In the genomic region with DNA sequence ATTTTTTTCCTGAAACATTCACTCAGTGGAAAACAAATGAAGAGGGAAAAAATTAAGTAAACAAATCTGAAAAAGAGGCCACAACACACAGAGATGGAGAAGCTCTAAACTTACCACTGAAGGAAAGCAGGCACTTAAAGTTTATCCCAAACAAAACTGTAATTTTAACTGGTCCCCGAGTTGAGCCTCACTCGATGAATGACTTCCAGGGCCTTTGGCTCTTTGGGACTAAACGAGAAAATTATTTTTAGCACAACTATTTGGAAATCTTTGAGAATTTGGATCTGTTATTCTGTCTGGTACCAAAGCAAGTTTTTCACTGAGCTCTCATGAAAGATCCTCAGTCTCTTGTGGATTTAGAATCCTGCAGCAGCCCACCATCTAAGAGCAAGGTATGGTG, we compare ENCODE assay signal across 21 cellular contexts. TPM values are rescaled to one million over a fixed set of nuclear protein-coding genes. Genes with fewer than 3 reads are reported as not detected.
A peak's percentile ranks its signal among the peaks of the same experiment; 100 is the strongest.
DNase-seq lines count a peak whose midpoint lies in the region; ATAC-seq and TF ChIP-seq lines count a peak whose summit lies in the region.
"Had no signal": no experiment of that assay in that cellular context is flagged by ENCODE, and none has a peak within 500 bp of the region (broad histone marks: within the 10 kb centered on the region; RNA-seq: fewer than 3 reads in every experiment).

A gene with protein sequence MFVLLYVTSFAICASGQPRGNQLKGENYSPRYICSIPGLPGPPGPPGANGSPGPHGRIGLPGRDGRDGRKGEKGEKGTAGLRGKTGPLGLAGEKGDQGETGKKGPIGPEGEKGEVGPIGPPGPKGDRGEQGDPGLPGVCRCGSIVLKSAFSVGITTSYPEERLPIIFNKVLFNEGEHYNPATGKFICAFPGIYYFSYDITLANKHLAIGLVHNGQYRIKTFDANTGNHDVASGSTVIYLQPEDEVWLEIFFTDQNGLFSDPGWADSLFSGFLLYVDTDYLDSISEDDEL (plus strand): TSS at position 319 of the 400 bp plus-strand sequence. CDS start 7,711 bp downstream, outside the sequence.

- H3K9ac ChIP-seq in skeletal muscle tissue (ENCODE audit: low read depth in 1 of 3, low read length in 3 of 3): no peak within 1 kb of the TSS
- H3K9ac ChIP-seq: neural progenitor cell had no signal

- no peak for DNase-seq in Right ventricle myocardium inferior (ENCODE audit: missing footprints)
- no peak for DNase-seq in cardiac septum (ENCODE audit: low spot score)
- no peak for DNase-seq in lower lobe of right lung
- no peak for DNase-seq in RPMI8226
- no peak for DNase-seq in NCI-H748 treated with DMSO at 0.1 percent for 48 hours (lab: John Stamatoyannopoulos, UW)
- no peak for DNase-seq in HEK293T (ENCODE audit: extremely low spot score)
- DNase-seq: activated CD4-positive, alpha-beta T cell treated with anti-CD3 and anti-CD28 coated beads, Interleukin-2, amount 50 U/mL, for 48 hours; brain microvascular endothelial cell; immature natural killer cell; mammary epithelial cell; NCI-H1105; PC-3; T-helper 2 cell had no signal

- no peaks in the 10 kb centered on the region for H3K9me3 ChIP-seq in lower lobe of right lung
- no peaks in the 10 kb centered on the region for H3K9me3 ChIP-seq in skeletal muscle tissue (ENCODE audit: control insufficient read depth in 3 of 3, low read length in 3 of 3)

- intact Hi-C loops in Right ventricle myocardium inferior (cut with DNase I) (no loop called here), cardiac septum (cut with DNase I) (no loop called here), lower lobe of right lung (cut with DNase I) (no loop called here)

- POLR2A ChIA-PET in HEK293T (lab: Yijun Ruan, JAX): no interaction called here

- ATAC-seq in Right ventricle myocardium inferior (peak; percentile 70), lower lobe of right lung (no peak), HG03280 (IDR thresholded peaks at IDR 0.05; ENCODE audit: unreplicated experiment) (no peak)
- ATAC-seq: PC-3 had no signal

- H3K27ac ChIP-seq in lower lobe of right lung (peak within 1 kb of the TSS; percentile 26), skeletal muscle tissue (ENCODE audit: low read depth, low read length) (peak within 1 kb of the TSS; percentile 46)
- H3K27ac ChIP-seq: 22Rv1, brain microvascular endothelial cell, epithelial cell of prostate, neural progenitor cell had no signal

- H3K4me3 ChIP-seq in lower lobe of right lung (peak within 1 kb of the TSS; percentile 1), skeletal muscle tissue (ENCODE audit: low read length in 3 of 3) (no peak within 1 kb of the TSS)
- H3K4me3 ChIP-seq: neural progenitor cell had no signal

- H3K4me1 ChIP-seq in lower lobe of right lung (peaks cover 4% of the 10 kb centered on the region), skeletal muscle tissue (ENCODE audit: control insufficient read depth in 3 of 3, insufficient read depth in 3 of 3, low read length in 3 of 3) (peaks cover 0 to 3% (median 2%) of the 10 kb centered on the region in 3 donors)
- H3K4me1 ChIP-seq: neural progenitor cell had no signal

- H3K36me3 ChIP-seq in lower lobe of right lung (no peaks in the 10 kb centered on the region), skeletal muscle tissue (ENCODE audit: control insufficient read depth in 3 of 3, insufficient read depth in 3 of 3, low read length in 3 of 3) (no peaks in the 10 kb centered on the region)
- H3K36me3 ChIP-seq: brain microvascular endothelial cell, neural progenitor cell had no signal

- no peaks in the 10 kb centered on the region for H3K27me3 ChIP-seq in lower lobe of right lung (ENCODE audit: low read depth)
- no peaks in the 10 kb centered on the region for H3K27me3 ChIP-seq in skeletal muscle tissue (ENCODE audit: control insufficient read depth in 3 of 3, insufficient read depth in 3 of 3, low read length in 3 of 3)
- H3K27me3 ChIP-seq: brain microvascular endothelial cell, neural progenitor cell had no signal

- TF ChIP-seq CTCF in lower lobe of right lung (IDR thresholded peaks at IDR 0.05): no peak

- CTCF ChIA-PET in HEK293T (lab: Yijun Ruan, JAX): interaction anchor here (1.2 kb wide), 1 partner anchor 30 kb away, joined by 3 read pairs; no protein-coding TSS in a partner anchor

TF ChIP-seq in HEK293T, 16 proteins besides CTCF, POLR2A, EP300 and RAD21:
- TF ChIP-seq L3MBTL2 (conservative IDR thresholded peaks at IDR 0.05) (no peak), NFRKB (IDR thresholded peaks at IDR 0.05) (no peak), ELF4 (IDR thresholded peaks at IDR 0.05) (no peak), CTBP1 (IDR thresholded peaks at IDR 0.05; ENCODE audit: borderline replicate concordance) (no peak), FOXM1 (IDR thresholded peaks at IDR 0.05; ENCODE audit: borderline replicate concordance) (no peak), SP1 (IDR thresholded peaks at IDR 0.05) (no peak), LEF1 (IDR thresholded peaks at IDR 0.05; ENCODE audit: borderline replicate concordance) (no peak), FOXA1 (IDR thresholded peaks at IDR 0.05) (no peak), TARDBP (IDR thresholded peaks at IDR 0.05) (no peak), SUZ12 (IDR thresholded peaks at IDR 0.05) (no peak), FOXK2 (IDR thresholded peaks at IDR 0.05) (no peak), HDGF (IDR thresholded peaks at IDR 0.05; ENCODE audit: borderline replicate concordance) (no peak), ZNF384 (IDR thresholded peaks at IDR 0.05) (no peak), ARNT (IDR thresholded peaks at IDR 0.05) (no peak), BHLHE40 (IDR thresholded peaks at IDR 0.05; ENCODE audit: borderline replicate concordance) (no peak)
- TF ChIP-seq, protein P1, sequence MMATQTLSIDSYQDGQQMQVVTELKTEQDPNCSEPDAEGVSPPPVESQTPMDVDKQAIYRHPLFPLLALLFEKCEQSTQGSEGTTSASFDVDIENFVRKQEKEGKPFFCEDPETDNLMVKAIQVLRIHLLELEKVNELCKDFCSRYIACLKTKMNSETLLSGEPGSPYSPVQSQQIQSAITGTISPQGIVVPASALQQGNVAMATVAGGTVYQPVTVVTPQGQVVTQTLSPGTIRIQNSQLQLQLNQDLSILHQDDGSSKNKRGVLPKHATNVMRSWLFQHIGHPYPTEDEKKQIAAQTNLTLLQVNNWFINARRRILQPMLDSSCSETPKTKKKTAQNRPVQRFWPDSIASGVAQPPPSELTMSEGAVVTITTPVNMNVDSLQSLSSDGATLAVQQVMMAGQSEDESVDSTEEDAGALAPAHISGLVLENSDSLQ (IDR thresholded peaks at IDR 0.05): no peak
TF ChIP-seq in HEK293T: peak in this region for 0.

RNA-seq across cellular contexts. Expression of the gene that starts here (rescaled TPM):
- total RNA-seq in Right ventricle myocardium inferior: 1.7 TPM
- total RNA-seq in cardiac septum: 2.3 TPM
- total RNA-seq in lower lobe of right lung: 10.7 TPM
- total RNA-seq in skeletal muscle tissue: 2.1 TPM
- total RNA-seq: G401, HT-29, mammary epithelial cell, PC-3, SK-MEL-5 had no signal
